ENCODE assay signal across 8 cellular contexts in genomic region chr15:86743283-86743903, GRCh38.
A peak's percentile ranks its signal among the peaks of the same experiment; 100 is the strongest.
DNase-seq lines count a peak whose midpoint lies in the region; ATAC-seq and TF ChIP-seq lines count a peak whose summit lies in the region.

No MANE protein-coding gene starts in this region.

- no peak for TF ChIP-seq POLR2A in prostate gland (IDR thresholded peaks at IDR 0.05)

- no peak overlapping the region for H3K4me3 ChIP-seq in prostate gland
- H3K4me3 ChIP-seq in tibial artery: no peak overlapping the region
- H3K4me3 ChIP-seq in aorta (ENCODE audit: low read length in 2 of 2): no peak overlapping the region

- no peak for ATAC-seq in HG03565 (IDR thresholded peaks at IDR 0.05; ENCODE audit: unreplicated experiment)
- ATAC-seq in aorta (ENCODE audit: low FRiP score): no peak

- TF ChIP-seq CTCF in prostate gland (IDR thresholded peaks at IDR 0.05) (peak; percentile 30 to 74 (median 62)), tibial artery (IDR thresholded peaks at IDR 0.05) (peak in 1 of 2 experiments; percentile 12)

- 58% methylated on average over 6 of the region's 6 CpGs for WGBS in prostate gland
- 50 to 53% methylated on average over 6 of the region's 6 CpGs for WGBS in aorta, 2 donors

- H3K27me3 ChIP-seq in prostate gland (replicated peaks; ENCODE audit: insufficient read depth) (no peaks in the 10 kb centered on the region), tibial artery (no peaks in the 10 kb centered on the region), aorta (ENCODE audit: control insufficient read depth in 1 of 2, insufficient read depth in 2 of 2, low read length in 1 of 2) (no peaks in the 10 kb centered on the region)

- H3K4me1 ChIP-seq in prostate gland (replicated peaks) (no peaks in the 10 kb centered on the region), tibial artery (no peaks in the 10 kb centered on the region), aorta (ENCODE audit: control insufficient read depth in 1 of 2, insufficient read depth in 2 of 2, low read length in 2 of 2) (no peaks in the 10 kb centered on the region)

- no peaks in the 10 kb centered on the region for H3K9me3 ChIP-seq in prostate gland
- no peaks in the 10 kb centered on the region for H3K9me3 ChIP-seq in tibial artery
- peaks cover 2% of the 10 kb centered on the region for H3K9me3 ChIP-seq in aorta (ENCODE audit: control insufficient read depth, low read length)

- H3K27ac ChIP-seq in prostate gland (no peak overlapping the region), tibial artery (no peak overlapping the region), aorta (ENCODE audit: low read depth in 1 of 2, low read length in 2 of 2) (no peak overlapping the region)

- H3K36me3 ChIP-seq in prostate gland (no peaks in the 10 kb centered on the region), tibial artery (no peaks in the 10 kb centered on the region), aorta (ENCODE audit: control insufficient read depth in 1 of 2, insufficient read depth in 2 of 2, low read length in 1 of 2) (no peaks in the 10 kb centered on the region)

- DNase-seq in AG20443 (ENCODE audit: low spot score) (peak; percentile 6), HT-29 (ENCODE audit: low spot score) (peak; percentile 91), ecto neural progenitor cell (ENCODE audit: low spot score) (peak; percentile 71), prostate gland (ENCODE audit: low spot score) (peak; percentile 42), tibial artery (no peak), aorta (no peak)
- peak; percentile 38 for DNase-seq in activated CD4-positive, CD25-positive, alpha-beta regulatory T cell treated with anti-CD3 and anti-CD28 coated beads, Interleukin-2, amount 50 U/mL, for 72 hours

- intact Hi-C loops in prostate gland (cut with DNase I) (no loop called here), tibial artery (cut with DNase I; ENCODE audit: low total_unique reads) (no loop called here), aorta (cut with DNase I) (no loop called here)

Comparison
In these comparisons a context has a peak if more than half of its experiments do, and no peak if none do; other contexts are left out.
1. DNase-seq: peak in AG20443 (single experiment), HT-29 (single experiment), activated CD4-positive, CD25-positive, alpha-beta regulatory T cell treated with anti-CD3 and anti-CD28 coated beads, Interleukin-2, amount 50 U/mL, for 72 hours (single experiment), ecto neural progenitor cell (single experiment) and prostate gland (single experiment); none in tibial artery (0 of 2) and aorta (0 of 2).